In genomic region chr2:18719978-18720775, GRCh38 we compare ENCODE assay signal across 13 cellular contexts.
DNase-seq lines count a peak whose midpoint lies in the region; ATAC-seq lines count a peak whose summit lies in the region.
"Had no signal": no experiment of that assay in that cellular context is flagged by ENCODE, and none has a peak within 500 bp of the region (broad histone marks: within the 10 kb centered on the region; RNA-seq: fewer than 3 reads in every experiment).

No MANE protein-coding gene starts in this region.

- H3K36me3 Mint-ChIP-seq in activated naive CD4-positive, alpha-beta T cell treated with anti-CD3 and anti-CD28 coated beads, Interleukin-2, amount 10 ng/mL, durations not matched to agents 7 days and 5 days: no peaks in the 10 kb centered on the region
- H3K36me3 Mint-ChIP-seq: activated naive CD8-positive, alpha-beta T cell treated with anti-CD3 and anti-CD28 coated beads, Interleukin-2, amount 10 ng/mL, durations not matched to agents 7 days and 5 days had no signal

- peaks cover 3% of the 10 kb centered on the region for H3K9me3 Mint-ChIP-seq in activated naive CD4-positive, alpha-beta T cell treated with anti-CD3 and anti-CD28 coated beads, Interleukin-2, amount 10 ng/mL, durations not matched to agents 7 days and 5 days

- no peak overlapping the region for H3K27ac ChIP-seq in caudate nucleus (ENCODE audit: low read depth, low read length)
- H3K27ac ChIP-seq: gastrocnemius medialis, suprapubic skin had no signal

- no peaks in the 10 kb centered on the region for H3K4me1 Mint-ChIP-seq in activated naive CD4-positive, alpha-beta T cell treated with anti-CD3 and anti-CD28 coated beads, Interleukin-2, amount 10 ng/mL, durations not matched to agents 7 days and 5 days
- H3K4me1 Mint-ChIP-seq: activated naive CD8-positive, alpha-beta T cell treated with anti-CD3 and anti-CD28 coated beads, Interleukin-2, amount 10 ng/mL, durations not matched to agents 7 days and 5 days had no signal

- no peak overlapping the region for H3K27ac Mint-ChIP-seq in activated naive CD4-positive, alpha-beta T cell treated with anti-CD3 and anti-CD28 coated beads, Interleukin-2, amount 10 ng/mL, durations not matched to agents 7 days and 5 days
- H3K27ac Mint-ChIP-seq: activated naive CD8-positive, alpha-beta T cell treated with anti-CD3 and anti-CD28 coated beads, Interleukin-2, amount 10 ng/mL, durations not matched to agents 7 days and 5 days had no signal

- no peak overlapping the region for H3K4me3 Mint-ChIP-seq in activated naive CD4-positive, alpha-beta T cell treated with anti-CD3 and anti-CD28 coated beads, Interleukin-2, amount 10 ng/mL, durations not matched to agents 7 days and 5 days
- H3K4me3 Mint-ChIP-seq: activated naive CD8-positive, alpha-beta T cell treated with anti-CD3 and anti-CD28 coated beads, Interleukin-2, amount 10 ng/mL, durations not matched to agents 7 days and 5 days had no signal

- intact Hi-C loops in sciatic nerve (cut with DNase I): no loop called here

- H3K27me3 Mint-ChIP-seq in activated naive CD4-positive, alpha-beta T cell treated with anti-CD3 and anti-CD28 coated beads, Interleukin-2, amount 10 ng/mL, durations not matched to agents 7 days and 5 days: no peaks in the 10 kb centered on the region
- H3K27me3 Mint-ChIP-seq: activated naive CD8-positive, alpha-beta T cell treated with anti-CD3 and anti-CD28 coated beads, Interleukin-2, amount 10 ng/mL, durations not matched to agents 7 days and 5 days had no signal

- CTCF ChIA-PET in activated naive CD4-positive, alpha-beta T cell treated with anti-CD3 and anti-CD28 coated beads, Interleukin-2, amount 10 ng/mL, durations not matched to agents 7 days and 5 days (lab: Charles Lee): no interaction called here

- ATAC-seq in sciatic nerve (peak; percentile 75), HG02973 (IDR thresholded peaks at IDR 0.05; ENCODE audit: unreplicated experiment) (no peak)
- ATAC-seq: gastrocnemius medialis had no signal

- peak; percentile 19 for DNase-seq in GM03348 (ENCODE audit: low spot score)
- DNase-seq in SW480 (ENCODE audit: low spot score): peak; percentile 3
- peak; percentile 79 for DNase-seq in fibroblast of peridontal ligament (ENCODE audit: extremely low read depth)
- DNase-seq in sciatic nerve (ENCODE audit: low spot score): no peak
- no peak for DNase-seq in DMS 273 (lab: John Stamatoyannopoulos, UW; ENCODE audit: unreplicated experiment)
- DNase-seq in activated naive CD4-positive, alpha-beta T cell treated with anti-CD3 and anti-CD28 coated beads, Interleukin-2, amount 10 ng/mL, durations not matched to agents 7 days and 5 days: no peak
- DNase-seq in caudate nucleus (lab: John Stamatoyannopoulos, UW): no peak
- DNase-seq: activated naive CD8-positive, alpha-beta T cell treated with anti-CD3 and anti-CD28 coated beads, Interleukin-2, amount 10 ng/mL, durations not matched to agents 7 days and 5 days; gastrocnemius medialis; NCI-H1930; OCI-M1 had no signal

Comparison
In these comparisons a context has a peak if more than half of its experiments do, and no peak if none do; other contexts are left out.
1. DNase-seq: peak in GM03348 (single experiment), SW480 (single experiment) and fibroblast of peridontal ligament (single experiment); none in sciatic nerve (single experiment), DMS 273 (single experiment), activated naive CD4-positive, alpha-beta T cell treated with anti-CD3 and anti-CD28 coated beads, Interleukin-2, amount 10 ng/mL, durations not matched to agents 7 days and 5 days (single experiment) and caudate nucleus (0 of 61).